In genomic region chr5:342501-343460, GRCh38 we compare ENCODE assay signal across 10 cellular contexts. TPM values are rescaled to one million over a fixed set of nuclear protein-coding genes. Genes with fewer than 3 reads are reported as not detected.
DNase-seq lines count a peak whose midpoint lies in the region; ATAC-seq and TF ChIP-seq lines count a peak whose summit lies in the region.
"Had no signal": no experiment of that assay in that cellular context is flagged by ENCODE, and none has a peak within 500 bp of the region (broad histone marks: within the 10 kb centered on the region; RNA-seq: fewer than 3 reads in every experiment).

No MANE protein-coding gene starts in this region.

- no peaks in the 10 kb centered on the region for H3K27me3 ChIP-seq in CD4-positive, CD25-positive, alpha-beta regulatory T cell (ENCODE audit: control insufficient read depth, insufficient read depth, low read length)
- H3K27me3 ChIP-seq in H7 (ENCODE audit: control insufficient read depth, insufficient read depth, low read length) (peaks cover 15% of the 10 kb centered on the region), tibial nerve (peaks cover 0 to 23% of the 10 kb centered on the region in 2 donors)

- CTCF ChIA-PET in activated CD4-positive, alpha-beta memory T cell treated with anti-CD3 and anti-CD28 coated beads, Interleukin-2, amount 10 ng/mL, durations not matched to agents 7 days and 5 days (lab: Charles Lee): interaction anchor here (1.0 to 1.2 kb wide), 2 partner anchors 75 to 154 kb away, joined by 4 read pairs; no protein-coding TSS in a partner anchor

- peaks cover 16% of the 10 kb centered on the region for H3K27me3 Mint-ChIP-seq in CD4-positive, CD25-positive, alpha-beta regulatory T cell
- no peaks in the 10 kb centered on the region for H3K27me3 Mint-ChIP-seq in activated CD4-positive, alpha-beta memory T cell treated with anti-CD3 and anti-CD28 coated beads, Interleukin-2, amount 10 ng/mL, durations not matched to agents 7 days and 5 days
- peaks cover 22 to 49% (median 47%) of the 10 kb centered on the region in 3 donors for H3K27me3 Mint-ChIP-seq in naive B cell

- H3K9me3 Mint-ChIP-seq in CD4-positive, CD25-positive, alpha-beta regulatory T cell: peaks cover 0 to 2% (median 0%) of the 10 kb centered on the region in 7 donors
- H3K9me3 Mint-ChIP-seq in activated CD4-positive, alpha-beta memory T cell treated with anti-CD3 and anti-CD28 coated beads, Interleukin-2, amount 10 ng/mL, durations not matched to agents 7 days and 5 days: no peaks in the 10 kb centered on the region
- H3K9me3 Mint-ChIP-seq in naive B cell: peaks cover 3 to 7% (median 5%) of the 10 kb centered on the region in 7 donors

- peak overlapping the region; percentile 53 to 82 (median 75) for H3K4me3 Mint-ChIP-seq in CD4-positive, CD25-positive, alpha-beta regulatory T cell
- peak overlapping the region; percentile 61 for H3K4me3 Mint-ChIP-seq in activated CD4-positive, alpha-beta memory T cell treated with anti-CD3 and anti-CD28 coated beads, Interleukin-2, amount 10 ng/mL, durations not matched to agents 7 days and 5 days
- H3K4me3 Mint-ChIP-seq in naive B cell: peak overlapping the region in 7 of 8 donors; percentile 25 to 60 (median 48)

- no peak overlapping the region for H3K4me3 ChIP-seq in CD4-positive, CD25-positive, alpha-beta regulatory T cell (ENCODE audit: low read depth, low read length)
- no peak overlapping the region for H3K4me3 ChIP-seq in H7 (ENCODE audit: insufficient read depth, low read depth, low read length)
- no peak overlapping the region for H3K4me3 ChIP-seq in tibial nerve

- no peaks in the 10 kb centered on the region for H3K9me3 ChIP-seq in CD4-positive, CD25-positive, alpha-beta regulatory T cell (ENCODE audit: control insufficient read depth in 2 of 2, low read length in 2 of 2)
- H3K9me3 ChIP-seq in tibial nerve: peaks cover 0 to 11% (median 0%) of the 10 kb centered on the region in 4 donors

- POLR2A ChIA-PET in activated CD4-positive, alpha-beta memory T cell treated with anti-CD3 and anti-CD28 coated beads, Interleukin-2, amount 10 ng/mL, durations not matched to agents 7 days and 5 days (lab: Charles Lee): no interaction called here

- H3K36me3 Mint-ChIP-seq in CD4-positive, CD25-positive, alpha-beta regulatory T cell: no peaks in the 10 kb centered on the region
- peaks cover 19% of the 10 kb centered on the region for H3K36me3 Mint-ChIP-seq in activated CD4-positive, alpha-beta memory T cell treated with anti-CD3 and anti-CD28 coated beads, Interleukin-2, amount 10 ng/mL, durations not matched to agents 7 days and 5 days (ENCODE audit: low read depth)
- H3K36me3 Mint-ChIP-seq in naive B cell: peaks cover 0 to 8% of the 10 kb centered on the region in 2 donors

- H3K27ac Mint-ChIP-seq in CD4-positive, CD25-positive, alpha-beta regulatory T cell: peak overlapping the region in 1 of 3 donors; percentile 8
- H3K27ac Mint-ChIP-seq in activated CD4-positive, alpha-beta memory T cell treated with anti-CD3 and anti-CD28 coated beads, Interleukin-2, amount 10 ng/mL, durations not matched to agents 7 days and 5 days: peak overlapping the region; percentile 2
- peak overlapping the region in 3 of 6 donors; percentile 50 to 89 (median 84) for H3K27ac Mint-ChIP-seq in naive B cell

- no peak for TF ChIP-seq CTCF in tibial nerve (IDR thresholded peaks at IDR 0.05)

- no peak for TF ChIP-seq EP300 in tibial nerve (IDR thresholded peaks at IDR 0.05)

- ATAC-seq in CD4-positive, CD25-positive, alpha-beta regulatory T cell (ENCODE audit: low read depth in 2 of 2): no peak
- no peak for ATAC-seq in naive B cell (ENCODE audit: low read depth in 2 of 2)

- peaks cover 13% of the 10 kb centered on the region for H3K4me1 ChIP-seq in CD4-positive, CD25-positive, alpha-beta regulatory T cell (ENCODE audit: control insufficient read depth, insufficient read depth, low read length, poor library complexity, severe bottlenecking)
- H3K4me1 ChIP-seq in tibial nerve: peaks cover 0 to 8% (median 0%) of the 10 kb centered on the region in 4 donors

- peaks cover 5 to 21% (median 13%) of the 10 kb centered on the region in 4 donors for H3K4me1 Mint-ChIP-seq in CD4-positive, CD25-positive, alpha-beta regulatory T cell
- H3K4me1 Mint-ChIP-seq in activated CD4-positive, alpha-beta memory T cell treated with anti-CD3 and anti-CD28 coated beads, Interleukin-2, amount 10 ng/mL, durations not matched to agents 7 days and 5 days: peaks cover 57% of the 10 kb centered on the region
- H3K4me1 Mint-ChIP-seq in naive B cell: peaks cover 0 to 18% (median 15%) of the 10 kb centered on the region in 3 donors

- whole genome bisulfite sequencing in tibial nerve, 2 donors: 88 to 92% methylated on average over 25 to 27 of the region's 27 CpGs

- DNase-seq in CD4-positive, CD25-positive, alpha-beta regulatory T cell: no peak
- DNase-seq in H7 (peak; percentile 48), naive B cell (no peak), posterior cingulate gyrus (no peak), C1 segment of cervical spinal cord (lab: John Stamatoyannopoulos, UW) (no peak), tibial nerve (ENCODE audit: low spot score in 2 of 2) (no peak)
- DNase-seq in activated CD4-positive, alpha-beta memory T cell treated with anti-CD3 and anti-CD28 coated beads, Interleukin-2, amount 10 ng/mL, durations not matched to agents 7 days and 5 days: no peak
- DNase-seq in effector CD4-positive, alpha-beta T cell: no peak
- DNase-seq: DMS79 treated with DMSO at 0.1 percent for 48 hours, NCI-H510A had no signal

- intact Hi-C loops in posterior cingulate gyrus (cut with DNase I): no loop called here

- no peak for TF ChIP-seq POLR2A in tibial nerve (IDR thresholded peaks at IDR 0.05)

- no peaks in the 10 kb centered on the region for H3K36me3 ChIP-seq in CD4-positive, CD25-positive, alpha-beta regulatory T cell (ENCODE audit: control insufficient read depth, insufficient read depth, low read length)
- H3K36me3 ChIP-seq in H7 (replicated peaks; ENCODE audit: control insufficient read depth, insufficient read depth, low read length): no peaks in the 10 kb centered on the region
- no peaks in the 10 kb centered on the region for H3K36me3 ChIP-seq in tibial nerve

- no peak overlapping the region for H3K27ac ChIP-seq in CD4-positive, CD25-positive, alpha-beta regulatory T cell (ENCODE audit: insufficient read depth, low read length, poor library complexity, severe bottlenecking)
- H3K27ac ChIP-seq in tibial nerve: no peak overlapping the region

RNA-seq across cellular contexts. Expression of gene AHRR, which starts 21.3 kb away (rescaled TPM):
- total RNA-seq in CD4-positive, CD25-positive, alpha-beta regulatory T cell: 4.5 TPM
- polyA plus RNA-seq in CD4-positive, CD25-positive, alpha-beta regulatory T cell: under 1 TPM; 0.20 to 0.82 (median 0.62) TPM
- 0.74 and 1.4 TPM in 2 replicates for total RNA-seq in H7 (2014; rRNA removed; shearing (Covaris generic))
- 10 to 100 TPM; 23.6 to 24.6 TPM for total RNA-seq in activated CD4-positive, alpha-beta memory T cell treated with anti-CD3 and anti-CD28 coated beads, Interleukin-2, amount 10 ng/mL, durations not matched to agents 7 days and 5 days
- under 1 TPM in 1 of 6 donors, not detected in 5; 0.09 TPM for polyA plus RNA-seq in naive B cell (ENCODE audit: low read depth in 6 of 6)
- total RNA-seq in tibial nerve: 1 to 10 TPM in 3 of 4 donors, not detected in 1; 1.0 to 4.8 (median 1.2) TPM
